8 cellular contexts compared by ENCODE assay signal in the genomic region with DNA sequence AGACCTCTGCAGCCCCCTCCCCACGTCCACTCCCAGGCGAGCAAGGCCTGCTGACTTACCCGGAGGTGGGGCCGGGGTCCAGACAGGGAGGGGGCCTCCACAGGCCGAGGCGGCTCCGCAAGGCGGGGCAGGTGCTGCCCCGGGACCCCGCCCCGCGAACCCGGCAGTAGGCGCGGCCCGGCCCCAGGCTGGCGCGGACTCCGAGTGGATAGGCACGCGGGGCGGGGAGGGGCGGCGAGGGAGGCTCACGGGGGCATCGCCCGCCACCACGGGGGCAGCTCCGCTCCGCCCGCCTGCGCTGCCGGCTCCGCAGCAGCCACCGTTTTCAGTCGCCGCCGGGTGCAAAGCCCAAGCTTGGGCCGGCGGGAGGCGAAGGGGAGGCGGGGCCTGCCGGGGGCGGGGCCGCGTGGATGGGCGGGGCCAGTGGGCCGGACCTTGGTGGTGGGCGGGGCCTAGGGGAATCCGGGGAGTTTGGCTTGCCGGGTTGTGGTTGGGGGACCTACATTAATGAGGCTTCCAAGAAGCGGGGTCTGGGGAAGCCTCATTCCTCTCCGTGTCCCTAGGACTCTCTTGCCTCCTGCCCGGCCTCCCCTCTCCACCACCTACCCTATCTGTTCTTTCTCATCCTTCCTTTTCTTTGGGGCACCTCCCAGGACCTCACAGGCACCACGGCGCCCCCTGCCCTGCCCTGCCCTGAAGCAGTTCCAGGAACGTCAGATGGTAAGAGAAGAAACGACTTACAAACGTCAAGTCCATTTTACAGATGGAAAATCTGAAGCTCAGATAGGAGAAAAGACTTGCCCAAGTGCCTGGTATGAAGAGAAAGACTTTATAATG. TPM values are rescaled to one million over a fixed set of nuclear protein-coding genes. Genes with fewer than 3 reads are reported as not detected.
DNase-seq lines count a peak whose midpoint lies in the region; ATAC-seq and TF ChIP-seq lines count a peak whose summit lies in the region.

A gene (minus strand): TSS at position 348 of the 837 bp plus-strand sequence. CDS start 23,757 bp downstream, outside the sequence.

- H3K27me3 ChIP-seq in BLaER1 treated with 17β-estradiol and CSF1 and Interleukin-3, amounts not matched to agents 10 nM and 100 nM = no peaks in the 10 kb centered on the region

- no peak for TF ChIP-seq POLR2A in erythroblast (IDR thresholded peaks at IDR 0.05; ENCODE audit: low read length)

- peaks cover 45 to 80% (median 67%) of the 10 kb centered on the region in 10 experiments for H3K4me1 ChIP-seq in BLaER1 treated with 17β-estradiol and CSF1 and Interleukin-3, amounts not matched to agents 10 nM and 100 nM

- peak; percentile 62 for DNase-seq in NOMO-1 treated with dmso at 0.1 percent for 144 hours (lab: John Stamatoyannopoulos, UW; ENCODE audit: unreplicated experiment)
- DNase-seq in activated T-cell treated with anti-CD3 and anti-CD28 coated beads for 1 hour (ENCODE audit: low read depth) = peak; percentile 77
- peak; percentile 85 to 92 for DNase-seq in erythroblast (lab: John Stamatoyannopoulos, UW)
- peak; percentile 68 for DNase-seq in myocyte (ENCODE audit: low read depth)
- DNase-seq in stimulated activated CD8-positive, alpha-beta memory T cell treated with anti-CD3 and anti-CD28 coated beads, Interleukin-7, amount 100 ng/mL, for 4 hours (ENCODE audit: low read depth in 2 of 2) = peak; percentile 62 to 72

- H3K4me3 ChIP-seq in BLaER1 treated with 17β-estradiol and CSF1 and Interleukin-3, amounts not matched to agents 10 nM and 100 nM = peak within 1 kb of the TSS; percentile 65 to 82 (median 72)

- peak within 1 kb of the TSS in 10 of 11 experiments; percentile 38 to 93 (median 72); a peak in 18 of 22 replicates for H3K27ac ChIP-seq in BLaER1 treated with 17β-estradiol and CSF1 and Interleukin-3, amounts not matched to agents 10 nM and 100 nM

- H3K36me3 ChIP-seq in BLaER1 treated with 17β-estradiol and CSF1 and Interleukin-3, amounts not matched to agents 10 nM and 100 nM = no peaks in the 10 kb centered on the region

- H3K4me2 ChIP-seq in BLaER1 treated with 17β-estradiol and CSF1 and Interleukin-3, amounts not matched to agents 10 nM and 100 nM = peak within 1 kb of the TSS; percentile 73 to 100 (median 88)

- peaks cover 0 to 41% (median 14%) of the 10 kb centered on the region in 11 experiments; a peak in 11 of 22 replicates for H4K20me1 ChIP-seq in BLaER1 treated with 17β-estradiol and CSF1 and Interleukin-3, amounts not matched to agents 10 nM and 100 nM

- ATAC-seq in GM19372 (IDR thresholded peaks at IDR 0.05; ENCODE audit: low read depth, unreplicated experiment) (peak; percentile 74), HG03571 (IDR thresholded peaks at IDR 0.05; ENCODE audit: unreplicated experiment) (peak; percentile 71)

- H3K9me3 ChIP-seq in BLaER1 treated with 17β-estradiol and CSF1 and Interleukin-3, amounts not matched to agents 10 nM and 100 nM (replicated peaks in 1 of 11) = no peaks in the 10 kb centered on the region

- H3K9ac ChIP-seq in BLaER1 treated with 17β-estradiol and CSF1 and Interleukin-3, amounts not matched to agents 10 nM and 100 nM = peak within 1 kb of the TSS; percentile 68 to 82 (median 79)

RNA-seq across cellular contexts. Expression of the gene that starts here (rescaled TPM):
- 13.7 and 31.0 TPM in 2 replicates for total RNA-seq in myocyte
- polyA plus RNA-seq in myocyte (2012) = 4.4 TPM

Comparison
In these comparisons a context has a peak if more than half of its experiments do, and no peak if none do; other contexts are left out.
1. Peak in every context shown above with its lines: DNase-seq, ATAC-seq, H3K4me3 ChIP-seq and H3K27ac ChIP-seq.